ENCODE assay signal across 8 cellular contexts in genomic region chr19:3982701-3983541, GRCh38. TPM values are rescaled to one million over a fixed set of nuclear protein-coding genes. Genes with fewer than 3 reads are reported as not detected.
DNase-seq lines count a peak whose midpoint lies in the region; ATAC-seq and TF ChIP-seq lines count a peak whose summit lies in the region.

No MANE protein-coding gene starts in this region.

- peak overlapping the region; percentile 91 for H3K27ac Mint-ChIP-seq in activated B cell treated with CpG ODN at 0.5 μM for 24 hours

- WGBS in spleen, 5 donors, result 83 to 91% (median 85%) methylated on average over 34 to 40 of the region's 40 CpGs

- H3K4me3 Mint-ChIP-seq in activated B cell treated with CpG ODN at 0.5 μM for 24 hours, result peak overlapping the region; percentile 96

- no peaks in the 10 kb centered on the region for H3K9me3 ChIP-seq in spleen

- POLR2A ChIA-PET in activated B cell treated with CpG ODN at 0.5 μM for 24 hours (lab: Charles Lee), result interaction anchor here (1.2 to 4.7 kb wide), 4 partner anchors 11 to 30 kb away, joined by 3 to 63 read pairs (median 40); partner anchors contain the start of genes DAPK3 and PIAS4

- peaks cover 67% of the 10 kb centered on the region for H3K36me3 Mint-ChIP-seq in activated B cell treated with CpG ODN at 0.5 μM for 24 hours (ENCODE audit: low read depth)

- no peaks in the 10 kb centered on the region for H3K9me3 Mint-ChIP-seq in activated B cell treated with CpG ODN at 0.5 μM for 24 hours

- peaks cover 12 to 66% (median 64%) of the 10 kb centered on the region in 6 donors for H3K36me3 ChIP-seq in spleen

- H3K4me1 ChIP-seq in spleen, result peaks cover 37 to 89% (median 69%) of the 10 kb centered on the region in 6 donors

- peaks cover 60% of the 10 kb centered on the region for H3K4me1 Mint-ChIP-seq in activated B cell treated with CpG ODN at 0.5 μM for 24 hours

- H3K4me3 ChIP-seq in foreskin fibroblast (ENCODE audit: low read depth in 1 of 2, low read length in 2 of 2) (peak overlapping the region; percentile 81 to 87), spleen (peak overlapping the region in 3 of 8 donors; percentile 70 to 90 (median 80))

- intact Hi-C loops in activated B cell treated with CpG ODN at 0.5 μM for 24 hours (cut with micrococcal nuclease) (loop anchor here (10.0 kb wide), 1 partner anchor 422 kb away; the partner anchor contains the start of genes CHAF1A and SH3GL1), spleen (cut with DNase I; ENCODE audit: low total_unique reads) (no loop called here)

- H3K27me3 Mint-ChIP-seq in activated B cell treated with CpG ODN at 0.5 μM for 24 hours, result no peaks in the 10 kb centered on the region

- H3K27me3 ChIP-seq in spleen (replicated peaks in 1 of 7), result no peaks in the 10 kb centered on the region

- CTCF ChIA-PET in activated B cell treated with CpG ODN at 0.5 μM for 24 hours (lab: Charles Lee), result no interaction called here

- peak; percentile 79 for DNase-seq in DMS53 (lab: John Stamatoyannopoulos, UW)
- DNase-seq in DMS53 treated with DMSO at 0.1 percent for 48 hours (lab: John Stamatoyannopoulos, UW; ENCODE audit: unreplicated experiment), result no peak
- DNase-seq in activated B cell treated with CpG ODN at 0.5 μM for 24 hours, result no peak
- peak; percentile 64 to 80 for DNase-seq in foreskin fibroblast
- DNase-seq in spleen, result peak; percentile 79
- DNase-seq in NCI-H1048 (lab: John Stamatoyannopoulos, UW), result no peak
- no peak for DNase-seq in NK-92 (lab: John Stamatoyannopoulos, UW; ENCODE audit: unreplicated experiment)

- no peak for TF ChIP-seq POLR2A in spleen (IDR thresholded peaks at IDR 0.05)

- H3K27ac ChIP-seq in spleen, result peak overlapping the region in 4 of 8 donors; percentile 94 to 98 (median 96)

- ATAC-seq in activated B cell treated with CpG ODN at 0.5 μM for 24 hours (ENCODE audit: low read depth) (no peak), GM21825 (IDR thresholded peaks at IDR 0.05; ENCODE audit: unreplicated experiment) (no peak)

- no peak for TF ChIP-seq CTCF in activated B cell treated with CpG ODN at 0.5 μM for 24 hours (IDR thresholded peaks at IDR 0.05)
- no peak for TF ChIP-seq CTCF in foreskin fibroblast (IDR thresholded peaks at IDR 0.05; ENCODE audit: low read depth, low read length)
- no peak for TF ChIP-seq CTCF in spleen (IDR thresholded peaks at IDR 0.05 in 8 of 11, conservative IDR thresholded peaks at IDR 0.05 in 3 of 11)

RNA-seq across cellular contexts. Expression of gene EEF2, which starts 2.3 kb away (rescaled TPM):
- total RNA-seq in activated B cell treated with CpG ODN at 0.5 μM for 24 hours (2,958 and 3,229 TPM in 2 replicates), spleen (1,000 to 10,000 TPM; 1,078 to 1,961 (median 1,406) TPM)
- 1,000 to 10,000 TPM in 1 of 3 donors, 100 to 1,000 TPM in 2; 565 to 1,281 (median 624) TPM for polyA plus RNA-seq in spleen

RNA-seq across cellular contexts. Expression of gene DAPK3, which starts 12.0 kb away (rescaled TPM):
- total RNA-seq in activated B cell treated with CpG ODN at 0.5 μM for 24 hours (37.5 and 42.2 TPM in 2 replicates), spleen (10 to 100 TPM; 37.1 to 49.3 (median 46.7) TPM)
- polyA plus RNA-seq in spleen, result 10 to 100 TPM; 26.5 to 68.8 (median 30.8) TPM

RNA-seq across cellular contexts. Expression of gene PIAS4, which starts 24.6 kb away (rescaled TPM):
- total RNA-seq in activated B cell treated with CpG ODN at 0.5 μM for 24 hours (36.4 and 37.2 TPM in 2 replicates), spleen (10 to 100 TPM; 16.4 to 30.5 (median 29.0) TPM)
- 10 to 100 TPM in 1 of 3 donors, 1 to 10 TPM in 2; 6.2 to 13.9 (median 6.4) TPM for polyA plus RNA-seq in spleen

RNA-seq across cellular contexts. Expression of gene NMRK2, which starts 50.1 kb away (rescaled TPM):
- total RNA-seq in activated B cell treated with CpG ODN at 0.5 μM for 24 hours (not detected in 2 replicates), spleen (not detected)
- 1 to 10 TPM in 1 of 3 donors, under 1 TPM in 2; 0.29 to 1.5 (median 0.52) TPM for polyA plus RNA-seq in spleen

Comparison
In these comparisons a context has a peak if more than half of its experiments do, and no peak if none do; other contexts are left out.
1. DNase-seq: peak in DMS53 (single experiment), foreskin fibroblast (2 of 2) and spleen (single experiment); none in DMS53 treated with DMSO at 0.1 percent for 48 hours (single experiment), activated B cell treated with CpG ODN at 0.5 μM for 24 hours (single experiment), NCI-H1048 (single experiment) and NK-92 (single experiment).